32 cellular contexts compared by ENCODE assay signal in genomic region chr19:51415187-51415586, GRCh38. TPM values are rescaled to one million over a fixed set of nuclear protein-coding genes. Genes with fewer than 3 reads are reported as not detected.
"Had no signal": no experiment of that assay in that cellular context is flagged by ENCODE, and none has a peak within 500 bp of the region (broad histone marks: within the 10 kb centered on the region; RNA-seq: fewer than 3 reads in every experiment).

No MANE protein-coding gene starts in this region.

- H3K4me3 ChIP-seq: coronary artery, esophagus squamous epithelium, gastrocnemius medialis, heart right ventricle, lower lobe of right lung, mucosa of descending colon had no signal

- H3K4me1 ChIP-seq: esophagus squamous epithelium, gastrocnemius medialis, lower lobe of right lung had no signal

- H3K27me3 Mint-ChIP-seq: naive B cell had no signal

- H3K4me1 Mint-ChIP-seq: mesothelial cell of epicardium had no signal

- H3K27ac Mint-ChIP-seq: effector memory CD8-positive, alpha-beta T cell; endodermal cell; immature natural killer cell; mesothelial cell of epicardium had no signal

- ATAC-seq: effector memory CD8-positive, alpha-beta T cell; esophagus mucosa; gastrocnemius medialis; heart right ventricle; left cardiac atrium; left lung; left ventricle myocardium superior; mucosa of descending colon had no signal

- H3K9me3 Mint-ChIP-seq: effector memory CD8-positive, alpha-beta T cell; endodermal cell; immature natural killer cell; mesothelial cell of epicardium; naive B cell had no signal

- H3K4me3 Mint-ChIP-seq: effector memory CD8-positive, alpha-beta T cell; endodermal cell; immature natural killer cell; mesothelial cell of epicardium had no signal

- H3K9me3 ChIP-seq: esophagus squamous epithelium, gastrocnemius medialis, heart right ventricle, left lung, lower lobe of right lung, mucosa of descending colon had no signal

- DNase-seq: effector CD8-positive, alpha-beta T cell; effector memory CD8-positive, alpha-beta T cell; endodermal cell; erythroblast; esophagus squamous epithelium; foreskin fibroblast; foreskin melanocyte; gastrocnemius medialis; glutamatergic neuron; head of caudate nucleus; heart right ventricle; hippocampal formation; immature natural killer cell; islet precursor cell; left cardiac atrium; left lung; left ventricle myocardium superior; lower lobe of right lung; mesenchymal stem cell; mucosa of descending colon; naive B cell had no signal

- H3K27ac ChIP-seq: coronary artery, epithelial cell of prostate, esophagus squamous epithelium, gastrocnemius medialis, left lung, lower lobe of right lung had no signal

- H3K27me3 ChIP-seq: gastrocnemius medialis had no signal

- H3K36me3 ChIP-seq: esophagus squamous epithelium, gastrocnemius medialis, heart right ventricle, lower lobe of right lung had no signal

- H3K36me3 Mint-ChIP-seq: mesothelial cell of epicardium had no signal

RNA-seq across cellular contexts. Expression of gene SIGLEC10, which starts 2.3 kb away (rescaled TPM):
- total RNA-seq: dermis microvascular lymphatic vessel endothelial cell, endodermal cell, glomerular endothelial cell, lung microvascular endothelial cell, mesothelial cell of epicardium, myocyte had no signal

RNA-seq across cellular contexts. Expression of gene C19orf84, which starts 24.8 kb away (rescaled TPM):
- total RNA-seq: dermis microvascular lymphatic vessel endothelial cell, esophagus mucosa, esophagus squamous epithelium, gastrocnemius medialis, glomerular endothelial cell, heart right ventricle, kidney epithelial cell, left cardiac atrium, left ventricle myocardium superior, lower leg skin, lower lobe of right lung, lung microvascular endothelial cell, mesenteric fat pad, mucosa of descending colon, myocyte had no signal
- polyA plus RNA-seq: heart right ventricle had no signal

RNA-seq across cellular contexts. Expression of gene LIM2, which starts 27.4 kb away (rescaled TPM):
- total RNA-seq: dermis microvascular lymphatic vessel endothelial cell, endodermal cell, esophagus mucosa, esophagus squamous epithelium, gastrocnemius medialis, glomerular endothelial cell, heart right ventricle, kidney epithelial cell, left cardiac atrium, left lung, left ventricle myocardium superior, lower leg skin, lower lobe of right lung, lung microvascular endothelial cell, mesenteric fat pad, mesothelial cell of epicardium, mucosa of descending colon, myocyte had no signal
- polyA plus RNA-seq: heart right ventricle had no signal

RNA-seq across cellular contexts. Expression of gene NKG7, which starts 42.7 kb away (rescaled TPM):
- total RNA-seq: dermis microvascular lymphatic vessel endothelial cell, endodermal cell, esophagus mucosa, glomerular endothelial cell, kidney epithelial cell, lung microvascular endothelial cell, mesothelial cell of epicardium, myocyte had no signal

RNA-seq across cellular contexts. Expression of gene SIGLEC8, which starts 43.1 kb away (rescaled TPM):
- total RNA-seq: dermis microvascular lymphatic vessel endothelial cell, endodermal cell, esophagus mucosa, glomerular endothelial cell, kidney epithelial cell, lung microvascular endothelial cell, mesothelial cell of epicardium, myocyte had no signal
- polyA plus RNA-seq: heart right ventricle, immature natural killer cell had no signal
